Comparison of ENCODE assay signal across 8 cellular contexts in genomic region chr7:5296627-5297226, GRCh38. TPM values are rescaled to one million over a fixed set of nuclear protein-coding genes. Genes with fewer than 3 reads are reported as not detected.
DNase-seq lines count a peak whose midpoint lies in the region; ATAC-seq, FAIRE-seq and TF ChIP-seq lines count a peak whose summit lies in the region.

No MANE protein-coding gene starts in this region.

- H3K9me3 ChIP-seq in Loucy (ENCODE audit: insufficient read depth, low read depth, low read length): no peaks in the 10 kb centered on the region
- H3K9me3 ChIP-seq in keratinocyte (ENCODE audit: control insufficient read depth, low read depth, low read length): no peaks in the 10 kb centered on the region

- H3K9me3 Mint-ChIP-seq in stimulated activated naive B cell treated with anti-CD40 and anti-IgM and Interleukin-4, amounts not matched to agents 10 μg/mL and 1 μg/mL and 100 μg/mL, for 72 hours: peaks cover 10 to 12% of the 10 kb centered on the region in 2 donors

- H2AFZ ChIP-seq in Loucy (ENCODE audit: low read length): no peak overlapping the region
- no peak overlapping the region for H2AFZ ChIP-seq in keratinocyte (ENCODE audit: control insufficient read depth, low read length)

- H3F3A ChIP-seq in Loucy (ENCODE audit: low read depth): no peaks in the 10 kb centered on the region

- peak overlapping the region; percentile 82 for H3K4me3 Mint-ChIP-seq in stimulated activated naive B cell treated with anti-CD40 and anti-IgM and Interleukin-4, amounts not matched to agents 10 μg/mL and 1 μg/mL and 100 μg/mL, for 72 hours

- no peaks in the 10 kb centered on the region for H3K79me2 ChIP-seq in Loucy (ENCODE audit: insufficient read depth, low read length)
- H3K79me2 ChIP-seq in keratinocyte (ENCODE audit: control insufficient read depth, insufficient read depth, low read length): no peaks in the 10 kb centered on the region

- H3K27me3 ChIP-seq in Loucy (ENCODE audit: insufficient read depth, low read length, poor library complexity, severe bottlenecking) (no peaks in the 10 kb centered on the region), keratinocyte (ENCODE audit: control insufficient read depth, extremely low read depth, insufficient read depth, low read length) (peaks cover 20% of the 10 kb centered on the region)

- H3K36me3 ChIP-seq in Loucy (ENCODE audit: insufficient read depth, low read length): no peaks in the 10 kb centered on the region
- no peaks in the 10 kb centered on the region for H3K36me3 ChIP-seq in keratinocyte (ENCODE audit: control insufficient read depth in 2 of 2, extremely low read depth in 1 of 2, insufficient read depth in 2 of 2, low read length in 2 of 2)

- H3K4me1 ChIP-seq in Loucy (ENCODE audit: insufficient read depth, low read length, poor library complexity, severe bottlenecking) (no peaks in the 10 kb centered on the region), keratinocyte (ENCODE audit: control insufficient read depth, extremely low read depth, insufficient read depth, low read length) (no peaks in the 10 kb centered on the region)

- H3K4me2 ChIP-seq in Loucy (ENCODE audit: low read depth, low read length, poor library complexity, severe bottlenecking) (no peak overlapping the region), keratinocyte (ENCODE audit: control insufficient read depth, extremely low read depth, insufficient read depth, low read depth, low read length) (peak overlapping the region; percentile 45)

- H4K20me1 ChIP-seq in Loucy (ENCODE audit: insufficient read depth, low read length, poor library complexity, severe bottlenecking) (no peaks in the 10 kb centered on the region), keratinocyte (ENCODE audit: control insufficient read depth, extremely low read depth, insufficient read depth, low read length) (no peaks in the 10 kb centered on the region)

- H3K9ac ChIP-seq in Loucy (ENCODE audit: low read depth, low read length, poor library complexity, severe bottlenecking) (no peak overlapping the region), keratinocyte (ENCODE audit: control insufficient read depth, extremely low read depth, insufficient read depth, low read length) (no peak overlapping the region)

- ATAC-seq in stimulated activated naive B cell treated with anti-CD40 and anti-IgM and Interleukin-4, amounts not matched to agents 10 μg/mL and 1 μg/mL and 100 μg/mL, for 72 hours (replicated peaks): peak; percentile 74 to 76
- no peak for ATAC-seq in HG02759 (IDR thresholded peaks at IDR 0.05; ENCODE audit: unreplicated experiment)
- ATAC-seq in HG03571 (IDR thresholded peaks at IDR 0.05; ENCODE audit: unreplicated experiment): no peak

- dilution Hi-C loops in keratinocyte (cut with MboI; ENCODE audit: extremely low pct_ligation_motif_present, low sequenced_read_pairs): no loop called here

- H3K36me3 Mint-ChIP-seq in stimulated activated naive B cell treated with anti-CD40 and anti-IgM and Interleukin-4, amounts not matched to agents 10 μg/mL and 1 μg/mL and 100 μg/mL, for 72 hours: peaks cover 6 to 9% of the 10 kb centered on the region in 2 donors

- peak overlapping the region; percentile 88 for H3K27ac Mint-ChIP-seq in stimulated activated naive B cell treated with anti-CD40 and anti-IgM and Interleukin-4, amounts not matched to agents 10 μg/mL and 1 μg/mL and 100 μg/mL, for 72 hours

- no peak for TF ChIP-seq CTCF in Loucy (conservative IDR thresholded peaks at IDR 0.05; ENCODE audit: low read length)
- no peak for TF ChIP-seq CTCF in keratinocyte (optimal IDR thresholded peaks at IDR 0.05 in 1 of 3, IDR thresholded peaks at IDR 0.05 in 1 of 3, conservative IDR thresholded peaks at IDR 0.05 in 1 of 3; ENCODE audit: extremely low read depth in 1 of 3, insufficient read depth in 2 of 3, low read length in 3 of 3)

- peak; percentile 76 for DNase-seq in D341Med (ENCODE audit: low spot score)
- peak; percentile 54 for DNase-seq in activated T-cell treated with anti-CD3 and anti-CD28 coated beads for 4 hours
- DNase-seq in keratinocyte (ENCODE audit: low read depth, low spot score): no peak
- peak; percentile 30 for DNase-seq in stimulated activated naive B cell treated with anti-CD40 and anti-IgM and Interleukin-4, amounts not matched to agents 10 μg/mL and 1 μg/mL and 100 μg/mL, for 72 hours
- DNase-seq in DMS79 treated with DMSO at 0.1 percent for 48 hours (lab: John Stamatoyannopoulos, UW): no peak

- FAIRE-seq in keratinocyte (lab: Jason Lieb, UNC): peak; percentile 26

- H3K9me2 ChIP-seq in Loucy (replicated peaks; ENCODE audit: low read depth, low read length): no peaks in the 10 kb centered on the region

- H3K4me3 ChIP-seq in Loucy (ENCODE audit: low read length, poor library complexity, severe bottlenecking): peak overlapping the region; percentile 23
- no peak overlapping the region for H3K4me3 ChIP-seq in keratinocyte (ENCODE audit: control insufficient read depth in 2 of 3, extremely low read depth in 1 of 3, insufficient read depth in 2 of 3, low read depth in 1 of 3, low read length in 3 of 3)

- H3K27me3 Mint-ChIP-seq in stimulated activated naive B cell treated with anti-CD40 and anti-IgM and Interleukin-4, amounts not matched to agents 10 μg/mL and 1 μg/mL and 100 μg/mL, for 72 hours: peaks cover 64 to 70% of the 10 kb centered on the region in 2 donors

- no peaks in the 10 kb centered on the region for H3K9me1 ChIP-seq in keratinocyte (ENCODE audit: control insufficient read depth, extremely low read depth, insufficient read depth, low read length)

- H3K27ac ChIP-seq in keratinocyte (ENCODE audit: control insufficient read depth, insufficient read depth, low read length): no peak overlapping the region

- H3K4me1 Mint-ChIP-seq in stimulated activated naive B cell treated with anti-CD40 and anti-IgM and Interleukin-4, amounts not matched to agents 10 μg/mL and 1 μg/mL and 100 μg/mL, for 72 hours: peaks cover 16 to 21% of the 10 kb centered on the region in 2 donors

RNA-seq across cellular contexts. Expression of gene SLC29A4, which starts 14.0 kb away (rescaled TPM):
- 0.43 to 1.9 TPM (median 0.65 TPM) in 3 replicates for polyA plus RNA-seq in keratinocyte
- polyA plus RNA-seq in keratinocyte (2011; ENCODE audit: low read depth): 3.7 TPM
- 1.1 and 2.2 TPM in 2 replicates for polyA plus RNA-seq in keratinocyte (2011; cell fraction: cytosol; rRNA removed)
- polyA plus RNA-seq in keratinocyte (2011; cell fraction: nucleus; rRNA removed): 1.2 and 2.2 TPM in 2 replicates
- 2.2 and 6.9 TPM in 2 replicates for polyA plus RNA-seq in keratinocyte (2012; ENCODE audit: low replicate concordance)
- 1.0 to 5.3 TPM (median 5.0 TPM) in 3 replicates for polyA minus RNA-seq in keratinocyte
- 6.7 TPM for polyA minus RNA-seq in keratinocyte (2011; cell fraction: cytosol; rRNA and poly(A)+ RNA removed)
- polyA minus RNA-seq in keratinocyte (2011; cell fraction: nucleus; rRNA and poly(A)+ RNA removed): 1.8 and 2.3 TPM in 2 replicates

Comparison
In these comparisons a context has a peak if more than half of its experiments do, and no peak if none do; other contexts are left out.
1. DNase-seq: peak in D341Med (single experiment), activated T-cell treated with anti-CD3 and anti-CD28 coated beads for 4 hours (single experiment) and stimulated activated naive B cell treated with anti-CD40 and anti-IgM and Interleukin-4, amounts not matched to agents 10 μg/mL and 1 μg/mL and 100 μg/mL, for 72 hours (single experiment); none in keratinocyte (single experiment) and DMS79 treated with DMSO at 0.1 percent for 48 hours (single experiment).
2. ATAC-seq: peak in stimulated activated naive B cell treated with anti-CD40 and anti-IgM and Interleukin-4, amounts not matched to agents 10 μg/mL and 1 μg/mL and 100 μg/mL, for 72 hours (2 of 2); none in HG02759 (single experiment) and HG03571 (single experiment).